Comparison of ENCODE assay signal across 1 cellular context in genomic region chr11:108616549-108616948, GRCh38.
TF ChIP-seq lines count a peak whose summit lies in the region.

No MANE protein-coding gene starts in this region.

TF ChIP-seq in A549, 52 proteins besides CTCF, POLR2A, EP300 and RAD21 (continued from another document):
- TF ChIP-seq HDAC2 (IDR thresholded peaks at IDR 0.05): no peak
- TF ChIP-seq BHLHE40 (IDR thresholded peaks at IDR 0.05; ENCODE audit: low read depth, low read length): no peak
- TF ChIP-seq MAX (IDR thresholded peaks at IDR 0.05): no peak
- no peak for TF ChIP-seq CBX8 (IDR thresholded peaks at IDR 0.05)
- TF ChIP-seq RNF2 (IDR thresholded peaks at IDR 0.05; ENCODE audit: borderline replicate concordance, low read depth): no peak
- no peak for TF ChIP-seq RCOR1 (IDR thresholded peaks at IDR 0.05; ENCODE audit: low read depth, low read length)
- TF ChIP-seq HEYL (CRISPR knock-in tag; IDR thresholded peaks at IDR 0.05): no peak
- no peak for TF ChIP-seq NR3C1 (IDR thresholded peaks at IDR 0.05)
- no peak for TF ChIP-seq KDM5A (IDR thresholded peaks at IDR 0.05)
- no peak for TF ChIP-seq MAZ (IDR thresholded peaks at IDR 0.05; ENCODE audit: borderline replicate concordance, low read depth, low read length)
- TF ChIP-seq REST (IDR thresholded peaks at IDR 0.05): no peak
- peak; percentile 89 for TF ChIP-seq FOSL2 (IDR thresholded peaks at IDR 0.05)
- peak; percentile 98 for TF ChIP-seq FOSL2 (CRISPR knock-in tag; IDR thresholded peaks at IDR 0.05)
- no peak for TF ChIP-seq CHD4 (IDR thresholded peaks at IDR 0.05; ENCODE audit: borderline replicate concordance)
- TF ChIP-seq RFX5 (IDR thresholded peaks at IDR 0.05): no peak
- TF ChIP-seq JUNB (IDR thresholded peaks at IDR 0.05): peak; percentile 89
- no peak for TF ChIP-seq SMC3 (IDR thresholded peaks at IDR 0.05)
- TF ChIP-seq ZC3H11A (IDR thresholded peaks at IDR 0.05): no peak
- no peak for TF ChIP-seq TFCP2L1 (CRISPR knock-in tag; IDR thresholded peaks at IDR 0.05)
- TF ChIP-seq HOXB13 (CRISPR knock-in tag; IDR thresholded peaks at IDR 0.05; ENCODE audit: low read depth): no peak
- no peak for TF ChIP-seq PBX3 (IDR thresholded peaks at IDR 0.05)
- no peak for TF ChIP-seq FOXS1 (CRISPR knock-in tag; IDR thresholded peaks at IDR 0.05)
- TF ChIP-seq NPAS2 (CRISPR knock-in tag; IDR thresholded peaks at IDR 0.05; ENCODE audit: borderline replicate concordance): no peak
- no peak for TF ChIP-seq HOXB5 (CRISPR knock-in tag; IDR thresholded peaks at IDR 0.05)
- no peak for TF ChIP-seq ZNF302 (CRISPR knock-in tag; IDR thresholded peaks at IDR 0.05)
- no peak for TF ChIP-seq CHD2 (IDR thresholded peaks at IDR 0.05; ENCODE audit: low read length, partially characterized antibody)
- peak; percentile 71; the same call in 1 of the 2 replicates for TF ChIP-seq GATA3 (IDR thresholded peaks at IDR 0.05; ENCODE audit: borderline replicate concordance)
- TF ChIP-seq MAFK (IDR thresholded peaks at IDR 0.05; ENCODE audit: partially characterized antibody): peak; percentile 39
- TF ChIP-seq ZSCAN20 (CRISPR knock-in tag; IDR thresholded peaks at IDR 0.05): no peak
- peak; percentile 36 to 68; a peak in 3 of 4 replicates for TF ChIP-seq CEBPB (IDR thresholded peaks at IDR 0.05)
- no peak for TF ChIP-seq KDM1A (IDR thresholded peaks at IDR 0.05; ENCODE audit: low read depth)
- no peak for TF ChIP-seq CBX2 (IDR thresholded peaks at IDR 0.05; ENCODE audit: borderline replicate concordance, low read depth)
- no peak for TF ChIP-seq HES2 (IDR thresholded peaks at IDR 0.05)
- no peak for TF ChIP-seq ZFP36 (IDR thresholded peaks at IDR 0.05; ENCODE audit: borderline replicate concordance, partially characterized antibody)
- TF ChIP-seq EHMT2 (IDR thresholded peaks at IDR 0.05; ENCODE audit: low read depth): no peak
- TF ChIP-seq MYC (IDR thresholded peaks at IDR 0.05; ENCODE audit: borderline replicate concordance, low read length): no peak
